Comparison of ENCODE assay signal across 27 cellular contexts in the genomic region with DNA sequence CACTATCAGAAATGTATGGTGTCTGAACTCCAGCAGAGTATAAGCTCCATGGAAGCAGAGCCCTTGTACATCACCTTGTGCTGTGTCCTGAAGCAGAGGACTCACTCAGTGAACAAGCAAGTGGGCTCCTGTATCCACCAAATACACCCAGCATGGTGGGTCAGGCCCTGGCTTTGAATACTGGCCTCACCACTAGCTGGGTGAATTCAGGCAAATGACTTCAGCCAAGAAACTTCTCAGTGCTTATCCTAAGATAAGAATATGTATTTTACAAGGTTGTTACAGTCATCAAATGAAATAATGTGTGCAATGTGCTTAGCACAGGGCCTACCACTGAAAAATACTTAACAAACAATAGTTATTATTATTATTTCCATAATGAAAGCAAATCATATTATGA.
A peak's percentile ranks its signal among the peaks of the same experiment; 100 is the strongest.
DNase-seq lines count a peak whose midpoint lies in the region; ATAC-seq and TF ChIP-seq lines count a peak whose summit lies in the region.
"Had no signal": no experiment of that assay in that cellular context is flagged by ENCODE, and none has a peak within 500 bp of the region (broad histone marks: within the 10 kb centered on the region; RNA-seq: fewer than 3 reads in every experiment).

No MANE protein-coding gene starts in this region.

- peak overlapping the region; percentile 57 to 60 for H3K27ac ChIP-seq in breast epithelium
- no peak overlapping the region for H3K27ac ChIP-seq in mammary epithelial cell (ENCODE audit: insufficient read depth, low read depth, low read length)
- H3K27ac ChIP-seq in rectal smooth muscle tissue (ENCODE audit: low read depth, low read length), result peak overlapping the region; percentile 35
- H3K27ac ChIP-seq in vagina, result peak overlapping the region; percentile 2
- H3K27ac ChIP-seq: 22Rv1; BLaER1 treated with 17β-estradiol and CSF1 and Interleukin-3, amounts not matched to agents 10 nM and 100 nM; epithelial cell of prostate; parathyroid adenoma; right lobe of liver; upper lobe of right lung had no signal

- peak; percentile 18 to 67 for ATAC-seq in left cardiac atrium
- ATAC-seq: PC-3, right lobe of liver, T-helper 17 cell, upper lobe of right lung had no signal

- intact Hi-C loops in breast epithelium (cut with DNase I; ENCODE audit: low total_unique reads) (no loop called here), mammary epithelial cell (cut with micrococcal nuclease) (no loop called here), left cardiac atrium (cut with DNase I) (no loop called here), vagina (cut with DNase I) (no loop called here)

- peaks cover 64% of the 10 kb centered on the region for H3K79me2 ChIP-seq in mammary epithelial cell (ENCODE audit: insufficient read depth, low read length)
- H3K79me2 ChIP-seq: parathyroid adenoma had no signal

- no peak for TF ChIP-seq CTCF in breast epithelium (IDR thresholded peaks at IDR 0.05)
- TF ChIP-seq CTCF in mammary epithelial cell (conservative IDR thresholded peaks at IDR 0.05 in 1 of 2, IDR thresholded peaks at IDR 0.05 in 1 of 2; ENCODE audit: extremely low read depth in 1 of 2, insufficient read depth in 1 of 2, low read depth in 1 of 2, low read length in 2 of 2), result no peak
- TF ChIP-seq CTCF in vagina (IDR thresholded peaks at IDR 0.05), result no peak

- BruUV-seq in mammary epithelial cell (replicated peaks; lab: Mats Ljungman, UMichigan), result no TSS peak

- no peak for DNase-seq in breast epithelium (ENCODE audit: low spot score in 2 of 2)
- no peak for DNase-seq in mammary epithelial cell
- DNase-seq in left cardiac atrium, result no peak
- DNase-seq in vagina (ENCODE audit: extremely low spot score in 2 of 2), result no peak
- DNase-seq in NCI-H526 treated with DMSO at 0.1 percent for 48 hours (lab: John Stamatoyannopoulos, UW), result no peak
- DNase-seq in activated CD4-positive, alpha-beta T cell treated with anti-CD3 and anti-CD28 coated beads, Interleukin-2, amount 50 U/mL, for 48 hours, result no peak
- no peak for DNase-seq in hepatic stellate cell (ENCODE audit: low spot score)
- DNase-seq: activated CD4-positive, alpha-beta memory T cell treated with anti-CD3 and anti-CD28 coated beads for 36 hours; activated naive CD4-positive, alpha-beta T cell treated with Interleukin-2 at 50 U/mL for 16 hours; DMS53; effector CD8-positive, alpha-beta T cell; KG1; kidney glomerular epithelial cell; MG63; NCI-H2081; NCI-H2227 treated with DMSO at 0.1 percent for 48 hours; NCI-H69; PC-3; right lobe of liver; stimulated activated CD4-positive, alpha-beta T cell treated with anti-CD3 and anti-CD28 coated beads, Interleukin-4, amount 100 ng/mL, for 24 hours; T-helper 17 cell; upper lobe of right lung had no signal

- H3K36me3 ChIP-seq in breast epithelium (no peaks in the 10 kb centered on the region), mammary epithelial cell (ENCODE audit: insufficient read depth, low read length) (no peaks in the 10 kb centered on the region), rectal smooth muscle tissue (ENCODE audit: control insufficient read depth, insufficient read depth, low read length) (no peaks in the 10 kb centered on the region), vagina (peaks cover 0 to 7% of the 10 kb centered on the region in 2 donors)
- H3K36me3 ChIP-seq: right lobe of liver had no signal

- H3K4me3 ChIP-seq in breast epithelium, result no peak overlapping the region
- H3K4me3 ChIP-seq in mammary epithelial cell (replicated peaks in 1 of 3; ENCODE audit: insufficient read depth in 1 of 3, low read depth in 2 of 3, low read length in 3 of 3), result no peak overlapping the region
- no peak overlapping the region for H3K4me3 ChIP-seq in rectal smooth muscle tissue (ENCODE audit: low read length)
- no peak overlapping the region for H3K4me3 ChIP-seq in vagina
- H3K4me3 ChIP-seq: BLaER1 treated with 17β-estradiol and CSF1 and Interleukin-3, amounts not matched to agents 10 nM and 100 nM; MG63; right lobe of liver; upper lobe of right lung had no signal

- dilution Hi-C loops in mammary epithelial cell (cut with HindIII; ENCODE audit: low sequenced_read_pairs), result no loop called here

- H3K27me3 ChIP-seq in breast epithelium, result no peaks in the 10 kb centered on the region
- no peaks in the 10 kb centered on the region for H3K27me3 ChIP-seq in mammary epithelial cell (ENCODE audit: insufficient read depth, low read length)
- H3K27me3 ChIP-seq in rectal smooth muscle tissue (ENCODE audit: control insufficient read depth, insufficient read depth, low read length), result no peaks in the 10 kb centered on the region
- H3K27me3 ChIP-seq in vagina, result no peaks in the 10 kb centered on the region
- H3K27me3 ChIP-seq: BLaER1 treated with 17β-estradiol and CSF1 and Interleukin-3, amounts not matched to agents 10 nM and 100 nM; MG63; right lobe of liver; upper lobe of right lung had no signal

- H3K9ac ChIP-seq in mammary epithelial cell (ENCODE audit: insufficient read depth, low read length) (no peak overlapping the region), rectal smooth muscle tissue (ENCODE audit: low read length) (no peak overlapping the region)
- H3K9ac ChIP-seq: BLaER1 treated with 17β-estradiol and CSF1 and Interleukin-3, amounts not matched to agents 10 nM and 100 nM; parathyroid adenoma had no signal

- no peak overlapping the region for H3K4me2 ChIP-seq in mammary epithelial cell (ENCODE audit: insufficient read depth, low read depth, low read length)
- H3K4me2 ChIP-seq: BLaER1 treated with 17β-estradiol and CSF1 and Interleukin-3, amounts not matched to agents 10 nM and 100 nM had no signal

- H3K4me1 ChIP-seq in breast epithelium, result no peaks in the 10 kb centered on the region
- H3K4me1 ChIP-seq in mammary epithelial cell (ENCODE audit: insufficient read depth, low read length), result peaks cover 25% of the 10 kb centered on the region
- H3K4me1 ChIP-seq in rectal smooth muscle tissue (ENCODE audit: control insufficient read depth, insufficient read depth, low read length), result peaks cover 23% of the 10 kb centered on the region
- H3K4me1 ChIP-seq in vagina, result peaks cover 37% of the 10 kb centered on the region
- H3K4me1 ChIP-seq: BLaER1 treated with 17β-estradiol and CSF1 and Interleukin-3, amounts not matched to agents 10 nM and 100 nM; parathyroid adenoma; right lobe of liver; upper lobe of right lung had no signal

- no peak for TF ChIP-seq POLR2A in breast epithelium (IDR thresholded peaks at IDR 0.05)
- TF ChIP-seq POLR2A in vagina (IDR thresholded peaks at IDR 0.05), result no peak

- H4K20me1 ChIP-seq in mammary epithelial cell (ENCODE audit: insufficient read depth, low read length), result no peaks in the 10 kb centered on the region
- H4K20me1 ChIP-seq: BLaER1 treated with 17β-estradiol and CSF1 and Interleukin-3, amounts not matched to agents 10 nM and 100 nM had no signal

- CTCF ChIA-PET in mammary epithelial cell (lab: Charles Lee; ENCODE audit: low non-redundant PET), result no interaction called here

- no peaks in the 10 kb centered on the region for H3K9me3 ChIP-seq in breast epithelium
- no peaks in the 10 kb centered on the region for H3K9me3 ChIP-seq in mammary epithelial cell (replicated peaks; ENCODE audit: insufficient read depth, low read length)
- no peaks in the 10 kb centered on the region for H3K9me3 ChIP-seq in vagina
- H3K9me3 ChIP-seq: MG63, right lobe of liver, upper lobe of right lung had no signal

- in situ Hi-C loops in mammary epithelial cell (cut with MboI; ENCODE audit: low sequenced_read_pairs in 2 of 2), result no loop called here

- H2AFZ ChIP-seq in mammary epithelial cell (ENCODE audit: low read depth, low read length), result no peak overlapping the region
- H2AFZ ChIP-seq: parathyroid adenoma had no signal
